Comparison of ENCODE assay signal across 9 cellular contexts in genomic region chr6:24283043-24283985, GRCh38.
DNase-seq lines count a peak whose midpoint lies in the region; ATAC-seq, FAIRE-seq and TF ChIP-seq lines count a peak whose summit lies in the region.
"Had no signal": no experiment of that assay in that cellular context is flagged by ENCODE, and none has a peak within 500 bp of the region (broad histone marks: within the 10 kb centered on the region; RNA-seq: fewer than 3 reads in every experiment).

No MANE protein-coding gene starts in this region.

- H3K4me1 Mint-ChIP-seq in activated T-cell treated with anti-CD3 and anti-CD28 coated beads, Interleukin-2, amount 50 U/mL, for 72 hours (ENCODE audit: low read depth) = no peaks in the 10 kb centered on the region

- H3K4me3 Mint-ChIP-seq in activated T-cell treated with anti-CD3 and anti-CD28 coated beads, Interleukin-2, amount 50 U/mL, for 72 hours = peak overlapping the region; percentile 44 to 54

- no CpG with 5 or more reads among the region's 10 CpGs for WGBS in neuronal stem cell (ENCODE audit: extremely low coverage in 2 of 2, insufficient read length in 2 of 2, insufficient replicate concordance in 1 of 2), 2 donors

- no peaks in the 10 kb centered on the region for H3K79me1 ChIP-seq in neuronal stem cell (ENCODE audit: low read depth, low read length)

- H3K4me3 ChIP-seq in foreskin fibroblast (ENCODE audit: low read depth in 1 of 2, low read length in 2 of 2) (no peak overlapping the region), neuronal stem cell (ENCODE audit: low read length in 2 of 2) (no peak overlapping the region)
- H3K4me3 ChIP-seq: skin epidermis had no signal

- H3K4me2 ChIP-seq in neuronal stem cell (ENCODE audit: insufficient read depth, low read length, poor library complexity, severe bottlenecking) = no peak overlapping the region

- H3K4me1 ChIP-seq in neuronal stem cell (ENCODE audit: control insufficient read depth in 2 of 2, insufficient read depth in 1 of 2, low read depth in 1 of 2, low read length in 2 of 2) = peaks cover 0 to 3% of the 10 kb centered on the region in 2 donors

- no peak overlapping the region for H4K8ac ChIP-seq in neuronal stem cell (ENCODE audit: low read depth, low read length)

- peak; percentile 72 for TF ChIP-seq CTCF in foreskin fibroblast (IDR thresholded peaks at IDR 0.05; ENCODE audit: low read depth, low read length)

- no peak overlapping the region for H3K9ac ChIP-seq in neuronal stem cell (ENCODE audit: low read depth, low read length, poor library complexity)

- no peak overlapping the region for H4K91ac ChIP-seq in neuronal stem cell (ENCODE audit: low read depth, low read length, poor library complexity)

- H3K14ac ChIP-seq in neuronal stem cell (ENCODE audit: low read length) = no peak overlapping the region

- no peak overlapping the region for H3K27ac ChIP-seq in neuronal stem cell (replicated peaks; ENCODE audit: low read length)
- H3K27ac ChIP-seq: skin epidermis had no signal

- no peaks in the 10 kb centered on the region for H3K36me3 Mint-ChIP-seq in activated T-cell treated with anti-CD3 and anti-CD28 coated beads, Interleukin-2, amount 50 U/mL, for 72 hours (ENCODE audit: insufficient read depth in 2 of 2)

- H2AFZ ChIP-seq in neuronal stem cell (ENCODE audit: low read length) = peak overlapping the region; percentile 66

- no peaks in the 10 kb centered on the region for H3K27me3 ChIP-seq in neuronal stem cell (ENCODE audit: control insufficient read depth in 3 of 3, insufficient read depth in 3 of 3, low read depth in 1 of 3, low read length in 3 of 3)

- H2BK5ac ChIP-seq in neuronal stem cell (ENCODE audit: low read length) = no peak overlapping the region

- H3K23ac ChIP-seq in neuronal stem cell (ENCODE audit: low read depth, low read length, poor library complexity) = no peak overlapping the region

- no peak overlapping the region for H2BK15ac ChIP-seq in neuronal stem cell (ENCODE audit: low read length)

- H3K18ac ChIP-seq in neuronal stem cell (ENCODE audit: low read length) = no peak overlapping the region

- H2BK120ac ChIP-seq in neuronal stem cell (ENCODE audit: low read depth, low read length) = no peak overlapping the region

- H3K27ac Mint-ChIP-seq in activated T-cell treated with anti-CD3 and anti-CD28 coated beads, Interleukin-2, amount 50 U/mL, for 72 hours = no peak overlapping the region

- no peak overlapping the region for H2AK5ac ChIP-seq in neuronal stem cell (ENCODE audit: low read depth, low read length)

- H3K4ac ChIP-seq in neuronal stem cell (ENCODE audit: low read length) = no peak overlapping the region

- H3K9me3 Mint-ChIP-seq in activated T-cell treated with anti-CD3 and anti-CD28 coated beads, Interleukin-2, amount 50 U/mL, for 72 hours = no peaks in the 10 kb centered on the region

- ATAC-seq in GM21576 (IDR thresholded peaks at IDR 0.05; ENCODE audit: unreplicated experiment) = peak; percentile 87
- ATAC-seq in activated T-cell treated with anti-CD3 and anti-CD28 coated beads, Interleukin-2, amount 50 U/mL, for 72 hours (replicated peaks in 1 of 2) = peak; percentile 90 to 93

- H3K36me3 ChIP-seq in neuronal stem cell (replicated peaks in 1 of 2; ENCODE audit: control insufficient read depth in 2 of 2, insufficient read depth in 2 of 2, low read length in 2 of 2) = no peaks in the 10 kb centered on the region

- H2BK12ac ChIP-seq in neuronal stem cell (ENCODE audit: low read length) = no peak overlapping the region

- peak; percentile 88 for DNase-seq in ELF-1 (ENCODE audit: low read depth, low spot score)
- DNase-seq in HTR-8/SVneo (ENCODE audit: insufficient read length, low spot score) = peak; percentile 83
- peak; percentile 96 for DNase-seq in NCI-H82 (lab: John Stamatoyannopoulos, UW)
- peak; percentile 30 to 47 for DNase-seq in activated T-cell treated with anti-CD3 and anti-CD28 coated beads, Interleukin-2, amount 50 U/mL, for 72 hours
- peak; percentile 16 to 47 for DNase-seq in foreskin fibroblast
- peak; percentile 45 for DNase-seq in neuronal stem cell (ENCODE audit: low spot score)
- DNase-seq in activated gamma-delta T cell (lab: John Stamatoyannopoulos, UW) = no peak

- H3K9me3 ChIP-seq in neuronal stem cell (replicated peaks in 1 of 2; ENCODE audit: control insufficient read depth in 2 of 2, insufficient read depth in 1 of 2, low read depth in 1 of 2, low read length in 2 of 2) = no peaks in the 10 kb centered on the region

- peak; percentile 20 for FAIRE-seq in HTR-8/SVneo (lab: Jason Lieb, UNC)

- H3K27me3 Mint-ChIP-seq in activated T-cell treated with anti-CD3 and anti-CD28 coated beads, Interleukin-2, amount 50 U/mL, for 72 hours (ENCODE audit: low read depth) = peaks cover 10% of the 10 kb centered on the region
